ENCODE assay signal across 8 cellular contexts in genomic region chr4:81854406-81854805, GRCh38.
"Had no signal": no experiment of that assay in that cellular context is flagged by ENCODE, and none has a peak within 500 bp of the region (broad histone marks: within the 10 kb centered on the region; RNA-seq: fewer than 3 reads in every experiment).

No MANE protein-coding gene starts in this region.

- DNase-seq: IMR-90, Karpas-422, KBM-7, KG1 had no signal

- ATAC-seq: HepG2 had no signal

- H3K9ac ChIP-seq: KMS-11 had no signal

- H3K27ac ChIP-seq: HL-60, KMS-11 had no signal

- H3K4me2 ChIP-seq: KMS-11 had no signal

- FAIRE-seq: HepG2, HTR-8/SVneo had no signal
